8 cellular contexts compared by ENCODE assay signal in the genomic region with DNA sequence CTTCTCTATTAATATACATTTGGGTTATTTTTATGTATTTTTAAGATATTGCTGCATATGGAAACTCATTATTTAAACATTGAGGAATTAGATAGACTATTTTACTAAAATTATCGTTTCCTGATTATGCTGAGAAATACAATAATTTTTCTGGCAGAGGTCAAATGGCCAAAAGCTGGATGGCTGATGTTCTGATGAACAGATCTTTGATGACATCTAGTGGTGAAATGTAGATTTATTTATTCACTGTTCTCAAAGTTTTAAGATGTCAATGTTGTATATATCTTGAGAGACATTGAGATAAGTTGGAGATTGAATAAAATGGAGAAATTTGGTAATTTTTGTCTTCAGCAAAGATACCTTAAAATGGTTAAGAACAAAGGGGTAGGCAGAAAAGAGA.
DNase-seq lines count a peak whose midpoint lies in the region; ATAC-seq, FAIRE-seq and TF ChIP-seq lines count a peak whose summit lies in the region.

No MANE protein-coding gene starts in this region.

- H3K9ac ChIP-seq in H1 (replicated peaks in 1 of 4; ENCODE audit: extremely low read depth in 1 of 4, low read depth in 3 of 4, low read length in 3 of 4): no peak overlapping the region
- no peak overlapping the region for H3K9ac ChIP-seq in neuronal stem cell (ENCODE audit: low read depth, low read length, poor library complexity)

- POLR2A ChIA-PET in H1 (lab: Charles Lee; ENCODE audit: partially characterized antibody): no interaction called here

- H3K4me1 ChIP-seq in H1 (replicated peaks in 1 of 4; ENCODE audit: control insufficient read depth in 3 of 4, insufficient read depth in 4 of 4, low read length in 3 of 4) (no peaks in the 10 kb centered on the region), neuronal stem cell (ENCODE audit: control insufficient read depth in 2 of 2, insufficient read depth in 1 of 2, low read depth in 1 of 2, low read length in 2 of 2) (peaks cover 0 to 4% of the 10 kb centered on the region in 2 donors)

- H2BK5ac ChIP-seq in H1 (ENCODE audit: low read depth, low read length) (no peak overlapping the region), neuronal stem cell (ENCODE audit: low read length) (no peak overlapping the region)

- H4K5ac ChIP-seq in H1 (ENCODE audit: insufficient read length, low read depth, low read length): no peak overlapping the region

- H4K20me1 ChIP-seq in H1 (replicated peaks in 1 of 2; ENCODE audit: control insufficient read depth in 1 of 2, insufficient read depth in 2 of 2, low read length in 2 of 2): no peaks in the 10 kb centered on the region

- H3K18ac ChIP-seq in H1 (ENCODE audit: extremely low read depth, low read length): no peak overlapping the region
- H3K18ac ChIP-seq in neuronal stem cell (ENCODE audit: low read length): no peak overlapping the region

- H2AFZ ChIP-seq in H1 (ENCODE audit: low read length) (no peak overlapping the region), neuronal stem cell (ENCODE audit: low read length) (no peak overlapping the region)

- H2BK15ac ChIP-seq in H1 (ENCODE audit: low read length): no peak overlapping the region
- H2BK15ac ChIP-seq in neuronal stem cell (ENCODE audit: low read length): no peak overlapping the region

- no peak overlapping the region for H2BK20ac ChIP-seq in H1 (ENCODE audit: low read length)

- peak; percentile 81 to 86 for TF ChIP-seq RAD21 in H1 (IDR thresholded peaks at IDR 0.05 in 1 of 2, conservative IDR thresholded peaks at IDR 0.05 in 1 of 2; ENCODE audit: low read depth in 2 of 2, low read length in 2 of 2)

- ATAC-seq in HG02623 (IDR thresholded peaks at IDR 0.05; ENCODE audit: unreplicated experiment): peak; percentile 37
- ATAC-seq in HG02678 (IDR thresholded peaks at IDR 0.05; ENCODE audit: unreplicated experiment): no peak

- H3K14ac ChIP-seq in H1 (ENCODE audit: insufficient read length) (no peak overlapping the region), neuronal stem cell (ENCODE audit: low read length) (no peak overlapping the region)

- peak; percentile 7 for FAIRE-seq in H1 (lab: Jason Lieb, UNC)

- no peaks in the 10 kb centered on the region for H3K79me1 ChIP-seq in H1 (ENCODE audit: low read depth, low read length)
- H3K79me1 ChIP-seq in neuronal stem cell (ENCODE audit: low read depth, low read length): no peaks in the 10 kb centered on the region

- WGBS in H1 (ENCODE audit: extremely low coverage in 1 of 2, insufficient coverage in 1 of 2, insufficient read length in 1 of 2, insufficient replicate concordance in 2 of 2, low coverage in 1 of 2, low lambda C conversion rate in 2 of 2, missing lambda C conversion rate in 1 of 2), 2 experiments: 59% methylated on average over 1 of the region's 1 CpG; no CpG with 5 or more reads in 1 of the 2 experiments
- WGBS in neuronal stem cell (ENCODE audit: extremely low coverage in 2 of 2, insufficient read length in 2 of 2, insufficient replicate concordance in 1 of 2), 2 donors: no CpG with 5 or more reads among the region's 1 CpG

- H3K23ac ChIP-seq in H1 (ENCODE audit: insufficient read length) (no peak overlapping the region), neuronal stem cell (ENCODE audit: low read depth, low read length, poor library complexity) (no peak overlapping the region)

- CTCF ChIA-PET in H1 (lab: Charles Lee; ENCODE audit: partially characterized antibody): interaction anchor here (0.7 to 2.7 kb wide), 11 partner anchors 11 to 313 kb away, joined by 3 to 22 read pairs (median 4); no protein-coding TSS in a partner anchor

- no peak for TF ChIP-seq POLR2A in H1 (IDR thresholded peaks at IDR 0.05; ENCODE audit: control extremely low read depth in 1 of 2, low read depth in 2 of 2, low read length in 2 of 2)

- H3K9me3 ChIP-seq in H1 (ENCODE audit: insufficient read depth in 2 of 2, low read depth in 1 of 2, low read length in 1 of 2): no peaks in the 10 kb centered on the region
- H3K9me3 ChIP-seq in neuronal stem cell (replicated peaks in 1 of 2; ENCODE audit: control insufficient read depth in 2 of 2, insufficient read depth in 1 of 2, low read depth in 1 of 2, low read length in 2 of 2): no peaks in the 10 kb centered on the region

- H2BK12ac ChIP-seq in H1 (ENCODE audit: low read depth, low read length) (no peak overlapping the region), neuronal stem cell (ENCODE audit: low read length) (no peak overlapping the region)

- no peaks in the 10 kb centered on the region for H3K23me2 ChIP-seq in H1 (ENCODE audit: low read depth, low read length)

- H2BK120ac ChIP-seq in H1 (replicated peaks; ENCODE audit: low read depth, low read length) (no peak overlapping the region), neuronal stem cell (ENCODE audit: low read depth, low read length) (no peak overlapping the region)

- H4K8ac ChIP-seq in H1 (ENCODE audit: extremely low read depth, insufficient read depth, low read length) (no peak overlapping the region), neuronal stem cell (ENCODE audit: low read depth, low read length) (no peak overlapping the region)

- peak in 2 of 3 experiments; percentile 34 to 43; a peak in 2 of 4 replicates for TF ChIP-seq CTCF in H1 (IDR thresholded peaks at IDR 0.05; ENCODE audit: control extremely low read depth in 1 of 3, insufficient read depth in 1 of 3, low read depth in 1 of 3, low read length in 3 of 3)

- H3K27me3 ChIP-seq in H1 (replicated peaks in 1 of 4; ENCODE audit: control insufficient read depth in 3 of 4, extremely low read depth in 1 of 4, insufficient read depth in 3 of 4, low read length in 3 of 4): peaks cover 0 to 1% (median 0%) of the 10 kb centered on the region in 4 experiments; a peak in 1 of 7 replicates
- no peaks in the 10 kb centered on the region for H3K27me3 ChIP-seq in neuronal stem cell (ENCODE audit: control insufficient read depth in 3 of 3, insufficient read depth in 3 of 3, low read depth in 1 of 3, low read length in 3 of 3)

- H3K4ac ChIP-seq in H1 (replicated peaks; ENCODE audit: insufficient read length, low read depth, low read length) (no peak overlapping the region), neuronal stem cell (ENCODE audit: low read length) (no peak overlapping the region)

- peak; percentile 1 for DNase-seq in GDM1 (lab: John Stamatoyannopoulos, UW)
- peak; percentile 13 for DNase-seq in NCI-H774 (lab: John Stamatoyannopoulos, UW)
- no peak for DNase-seq in H1 (ENCODE audit: low read depth in 1 of 2, low spot score in 2 of 2)
- DNase-seq in neuronal stem cell (ENCODE audit: low spot score): peak; percentile 26
- no peak for DNase-seq in stimulated activated CD4-positive, alpha-beta T cell treated with anti-CD3 and anti-CD28 coated beads, Interleukin-4, amount 100 ng/mL, for 1 hour
- DNase-seq in NCI-H187 (lab: John Stamatoyannopoulos, UW): no peak

- H3K27ac ChIP-seq in H1 (ENCODE audit: low read depth, low read length): no peak overlapping the region
- no peak overlapping the region for H3K27ac ChIP-seq in neuronal stem cell (replicated peaks; ENCODE audit: low read length)

- TF ChIP-seq EP300 in H1 (IDR thresholded peaks at IDR 0.05; ENCODE audit: borderline replicate concordance in 1 of 2, low read depth in 2 of 2, low read length in 2 of 2): no peak

- H2AK5ac ChIP-seq in H1 (ENCODE audit: low read depth, low read length) (no peak overlapping the region), neuronal stem cell (ENCODE audit: low read depth, low read length) (no peak overlapping the region)

- no peak overlapping the region for H3K4me2 ChIP-seq in H1 (ENCODE audit: insufficient read depth in 1 of 2, low read depth in 2 of 2, low read length in 2 of 2)
- H3K4me2 ChIP-seq in neuronal stem cell (ENCODE audit: insufficient read depth, low read length, poor library complexity, severe bottlenecking): no peak overlapping the region

- H4K91ac ChIP-seq in H1 (replicated peaks; ENCODE audit: insufficient read length, low read length) (no peak overlapping the region), neuronal stem cell (ENCODE audit: low read depth, low read length, poor library complexity) (no peak overlapping the region)

- H3K36me3 ChIP-seq in H1 (ENCODE audit: control insufficient read depth in 2 of 4, insufficient read depth in 4 of 4, low read length in 3 of 4) (no peaks in the 10 kb centered on the region), neuronal stem cell (replicated peaks in 1 of 2; ENCODE audit: control insufficient read depth in 2 of 2, insufficient read depth in 2 of 2, low read length in 2 of 2) (no peaks in the 10 kb centered on the region)

- no peak overlapping the region for H3K56ac ChIP-seq in H1 (replicated peaks; ENCODE audit: insufficient read length, low read depth, low read length)

- no peaks in the 10 kb centered on the region for H3K79me2 ChIP-seq in H1 (ENCODE audit: control insufficient read depth in 1 of 2, insufficient read depth in 2 of 2, low read length in 2 of 2)

- H3K4me3 ChIP-seq in H1 (ENCODE audit: extremely low read depth in 1 of 4, insufficient read depth in 2 of 4, low read depth in 3 of 4, low read length in 4 of 4) (no peak overlapping the region), neuronal stem cell (ENCODE audit: low read length in 2 of 2) (no peak overlapping the region)

TF ChIP-seq in H1, 55 proteins besides CTCF, POLR2A, EP300 and RAD21 (continues in another document):
- TF ChIP-seq CBX8 (IDR thresholded peaks at IDR 0.05; ENCODE audit: borderline replicate concordance, low read depth, low read length) (no peak), TAF1 (IDR thresholded peaks at IDR 0.05; ENCODE audit: low read depth, low read length) (no peak), RNF2 (IDR thresholded peaks at IDR 0.05; ENCODE audit: borderline replicate concordance, low read depth, low read length, missing control alignments, poor library complexity, severe bottlenecking) (no peak), YY1 (IDR thresholded peaks at IDR 0.05; ENCODE audit: low read depth, low read length) (no peak)

Comparison
In these comparisons a context has a peak if more than half of its experiments do, and no peak if none do; other contexts are left out.
1. DNase-seq: peak in GDM1 (single experiment), NCI-H774 (single experiment) and neuronal stem cell (single experiment); none in H1 (0 of 2), stimulated activated CD4-positive, alpha-beta T cell treated with anti-CD3 and anti-CD28 coated beads, Interleukin-4, amount 100 ng/mL, for 1 hour (single experiment) and NCI-H187 (0 of 2).